In the genomic region with DNA sequence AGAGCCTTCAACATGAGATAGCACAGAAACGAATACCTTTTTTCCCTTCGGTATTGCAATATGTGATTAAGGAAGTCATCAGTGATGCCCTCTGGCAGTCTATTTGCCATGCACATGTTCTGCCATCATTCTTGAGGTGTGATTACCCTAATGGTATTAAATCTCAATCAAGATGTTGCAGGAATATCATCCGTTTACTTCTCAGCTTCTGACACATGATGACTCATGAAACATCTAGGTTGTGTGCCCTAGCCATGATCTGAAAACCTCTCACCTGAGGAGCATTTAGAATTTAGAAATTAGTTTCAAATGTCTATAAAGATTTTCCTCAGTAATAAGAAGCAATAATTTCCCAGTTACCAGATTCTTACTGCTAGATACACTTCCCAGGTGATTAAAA, we compare ENCODE assay signal across 29 cellular contexts.
"Had no signal": no experiment of that assay in that cellular context is flagged by ENCODE, and none has a peak within 500 bp of the region (broad histone marks: within the 10 kb centered on the region; RNA-seq: fewer than 3 reads in every experiment).

No MANE protein-coding gene starts in this region.

- DNase-seq: activated CD4-positive, alpha-beta memory T cell treated with anti-CD3 and anti-CD28 coated beads for 36 hours; activated CD4-positive, alpha-beta T cell treated with anti-CD3 and anti-CD28 coated beads for 36 hours; activated CD4-positive, alpha-beta T cell treated with anti-CD3 and anti-CD28 coated beads, Interleukin-2, amount 10 ng/mL, durations not matched to agents 24 days and 14 days; activated CD4-positive, CD25-positive, alpha-beta regulatory T cell; activated CD4-positive, CD25-positive, alpha-beta regulatory T cell treated with anti-CD3 and anti-CD28 coated beads, Interleukin-2, amount 50 U/mL, for 72 hours; activated CD8-positive, alpha-beta memory T cell treated with anti-CD3 and anti-CD28 coated beads, Interleukin-2, amount 10 ng/mL, durations not matched to agents 7 days and 5 days; activated CD8-positive, alpha-beta memory T cell treated with anti-CD3 and anti-CD28 coated beads, Interleukin-2, amount 50 U/mL, for 4 hours; activated CD8-positive, alpha-beta T cell treated with anti-CD3 and anti-CD28 coated beads, Interleukin-2, amount 10 ng/mL, durations not matched to agents 7 days and 5 days; activated effector memory CD4-positive, alpha-beta T cell treated with anti-CD3 and anti-CD28 coated beads, Interleukin-2, amount 50 U/mL, for 16 hours; activated naive CD4-positive, alpha-beta T cell treated with anti-CD3 and anti-CD28 coated beads for 36 hours; activated naive CD8-positive, alpha-beta T cell treated with anti-CD3 and anti-CD28 coated beads for 36 hours; activated naive CD8-positive, alpha-beta T cell treated with anti-CD3 and anti-CD28 coated beads, Interleukin-2, amount 50 U/mL, for 24 hours; activated T-cell treated with anti-CD3 and anti-CD28 coated beads, Interleukin-2, amount 50 U/mL, for 1 hour; activated T-cell treated with anti-CD3 and anti-CD28 coated beads, Interleukin-2, amount 50 U/mL, for 48 hours; adrenal gland; amygdala; aorta; body of pancreas; dorsolateral prefrontal cortex; effector memory CD4-positive, alpha-beta T cell; endodermal cell; erythroblast; foreskin melanocyte; heart right ventricle; T-helper 17 cell had no signal

- ATAC-seq: activated CD4-positive, alpha-beta T cell treated with anti-CD3 and anti-CD28 coated beads for 36 hours; activated CD8-positive, alpha-beta memory T cell treated with anti-CD3 and anti-CD28 coated beads, Interleukin-2, amount 10 ng/mL, durations not matched to agents 7 days and 5 days; activated CD8-positive, alpha-beta T cell treated with anti-CD3 and anti-CD28 coated beads, Interleukin-2, amount 10 ng/mL, durations not matched to agents 7 days and 5 days; activated naive CD8-positive, alpha-beta T cell treated with anti-CD3 and anti-CD28 coated beads, Interleukin-2, amount 50 U/mL, for 24 hours; body of pancreas; gastroesophageal sphincter; heart right ventricle; T-helper 17 cell had no signal

- H3K4me1 ChIP-seq: adrenal gland, body of pancreas, esophagus muscularis mucosa, gastroesophageal sphincter, heart right ventricle had no signal

- H3K27me3 ChIP-seq: adrenal gland, body of pancreas, dorsolateral prefrontal cortex, esophagus muscularis mucosa, gastroesophageal sphincter, hepatocyte had no signal

- H3K9me3 ChIP-seq: adrenal gland, body of pancreas, esophagus muscularis mucosa, gastroesophageal sphincter, heart right ventricle had no signal

- H3K27ac ChIP-seq: adrenal gland, body of pancreas, coronary artery, dorsolateral prefrontal cortex, esophagus muscularis mucosa, gastroesophageal sphincter, heart right ventricle, hepatocyte had no signal

- H3K4me3 ChIP-seq: adrenal gland, body of pancreas, coronary artery, dorsolateral prefrontal cortex, esophagus muscularis mucosa, gastroesophageal sphincter, heart right ventricle, hepatocyte had no signal

- H3K4me2 ChIP-seq: hepatocyte had no signal

- H3K79me2 ChIP-seq: hepatocyte had no signal

- H3K36me3 ChIP-seq: adrenal gland, esophagus muscularis mucosa, gastroesophageal sphincter, heart right ventricle had no signal

- H2AFZ ChIP-seq: hepatocyte had no signal
